In the genomic region with DNA sequence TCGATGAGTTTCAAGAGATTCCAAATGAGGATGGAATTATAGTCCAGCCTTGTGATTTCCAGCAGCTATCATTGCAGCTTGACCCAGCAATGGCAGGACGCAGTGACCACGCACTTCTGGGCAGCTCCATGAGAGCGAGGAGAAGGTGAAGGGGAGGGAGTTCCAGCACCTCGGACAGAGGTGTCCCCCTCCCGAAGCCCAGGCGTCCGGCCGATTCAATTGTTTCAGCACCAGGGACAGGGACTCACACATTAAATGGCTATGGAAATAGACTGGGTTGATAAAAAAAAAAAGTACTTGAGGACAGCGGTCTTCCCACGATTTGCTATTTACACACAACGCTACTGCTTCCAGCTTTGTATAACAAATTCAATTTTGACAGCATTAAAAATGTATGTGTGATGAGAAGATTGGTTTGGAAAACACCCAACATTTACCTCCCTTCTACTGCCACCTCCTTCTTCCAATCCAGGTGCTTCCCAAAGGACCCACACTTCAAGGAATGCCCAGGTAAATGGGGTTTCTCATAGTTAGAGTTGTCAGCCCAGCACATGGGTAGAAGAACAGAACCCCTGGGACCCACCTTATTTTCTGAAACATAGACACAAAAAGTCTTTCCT, we compare ENCODE assay signal across 1 cellular context.
TF ChIP-seq lines count a peak whose summit lies in the region.

No MANE protein-coding gene starts in this region.

TF ChIP-seq in HepG2, 621 proteins besides CTCF, POLR2A, EP300 and RAD21 (continued from another document and continues in another):
- TF ChIP-seq RFX5 (IDR thresholded peaks at IDR 0.05; ENCODE audit: low read depth, low read length) (no peak), MXD1 (CRISPR knock-in tag; IDR thresholded peaks at IDR 0.05) (peak; percentile 71; the same call in 1 of the 2 replicates), THAP9 (CRISPR knock-in tag; IDR thresholded peaks at IDR 0.05; ENCODE audit: borderline replicate concordance) (peak; percentile 62; the same call in 1 of the 2 replicates), ZNF180 (CRISPR knock-in tag; IDR thresholded peaks at IDR 0.05; ENCODE audit: borderline replicate concordance, low read depth) (peak; percentile 86; the same call in 1 of the 2 replicates), ZNF841 (CRISPR knock-in tag; IDR thresholded peaks at IDR 0.05; ENCODE audit: borderline replicate concordance) (peak; percentile 83; the same call in 1 of the 2 replicates), ZNF225 (CRISPR knock-in tag; IDR thresholded peaks at IDR 0.05) (peak; percentile 57; the same call in 1 of the 2 replicates), RCOR2 (CRISPR knock-in tag; IDR thresholded peaks at IDR 0.05) (no peak), RAD51 (IDR thresholded peaks at IDR 0.05; ENCODE audit: borderline replicate concordance) (no peak), KAT7 (CRISPR knock-in tag; IDR thresholded peaks at IDR 0.05; ENCODE audit: borderline replicate concordance) (no peak), NR2F2 (IDR thresholded peaks at IDR 0.05; ENCODE audit: borderline replicate concordance, low read depth) (no peak), ZFP36L1 (CRISPR knock-in tag; IDR thresholded peaks at IDR 0.05) (peak; percentile 96), CBX2 (IDR thresholded peaks at IDR 0.05; ENCODE audit: low read depth, low read length) (no peak), CBX2 (CRISPR knock-in tag; IDR thresholded peaks at IDR 0.05; ENCODE audit: low read depth) (no peak), ZFP36L2 (CRISPR knock-in tag; IDR thresholded peaks at IDR 0.05) (peak; percentile 98)
- TF ChIP-seq, protein P1, sequence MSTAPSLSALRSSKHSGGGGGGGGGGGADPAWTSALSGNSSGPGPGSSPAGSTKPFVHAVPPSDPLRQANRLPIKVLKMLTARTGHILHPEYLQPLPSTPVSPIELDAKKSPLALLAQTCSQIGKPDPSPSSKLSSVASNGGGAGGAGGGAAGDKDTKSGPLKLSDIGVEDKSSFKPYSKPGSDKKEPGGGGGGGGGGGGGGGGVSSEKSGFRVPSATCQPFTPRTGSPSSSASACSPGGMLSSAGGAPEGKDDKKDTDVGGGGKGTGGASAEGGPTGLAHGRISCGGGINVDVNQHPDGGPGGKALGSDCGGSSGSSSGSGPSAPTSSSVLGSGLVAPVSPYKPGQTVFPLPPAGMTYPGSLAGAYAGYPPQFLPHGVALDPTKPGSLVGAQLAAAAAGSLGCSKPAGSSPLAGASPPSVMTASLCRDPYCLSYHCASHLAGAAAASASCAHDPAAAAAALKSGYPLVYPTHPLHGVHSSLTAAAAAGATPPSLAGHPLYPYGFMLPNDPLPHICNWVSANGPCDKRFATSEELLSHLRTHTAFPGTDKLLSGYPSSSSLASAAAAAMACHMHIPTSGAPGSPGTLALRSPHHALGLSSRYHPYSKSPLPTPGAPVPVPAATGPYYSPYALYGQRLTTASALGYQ (CRISPR knock-in tag; IDR thresholded peaks at IDR 0.05), result 0 out of 2 replicates have a peak, but pooled peaks have one; percentile 72
- TF ChIP-seq, protein P2, sequence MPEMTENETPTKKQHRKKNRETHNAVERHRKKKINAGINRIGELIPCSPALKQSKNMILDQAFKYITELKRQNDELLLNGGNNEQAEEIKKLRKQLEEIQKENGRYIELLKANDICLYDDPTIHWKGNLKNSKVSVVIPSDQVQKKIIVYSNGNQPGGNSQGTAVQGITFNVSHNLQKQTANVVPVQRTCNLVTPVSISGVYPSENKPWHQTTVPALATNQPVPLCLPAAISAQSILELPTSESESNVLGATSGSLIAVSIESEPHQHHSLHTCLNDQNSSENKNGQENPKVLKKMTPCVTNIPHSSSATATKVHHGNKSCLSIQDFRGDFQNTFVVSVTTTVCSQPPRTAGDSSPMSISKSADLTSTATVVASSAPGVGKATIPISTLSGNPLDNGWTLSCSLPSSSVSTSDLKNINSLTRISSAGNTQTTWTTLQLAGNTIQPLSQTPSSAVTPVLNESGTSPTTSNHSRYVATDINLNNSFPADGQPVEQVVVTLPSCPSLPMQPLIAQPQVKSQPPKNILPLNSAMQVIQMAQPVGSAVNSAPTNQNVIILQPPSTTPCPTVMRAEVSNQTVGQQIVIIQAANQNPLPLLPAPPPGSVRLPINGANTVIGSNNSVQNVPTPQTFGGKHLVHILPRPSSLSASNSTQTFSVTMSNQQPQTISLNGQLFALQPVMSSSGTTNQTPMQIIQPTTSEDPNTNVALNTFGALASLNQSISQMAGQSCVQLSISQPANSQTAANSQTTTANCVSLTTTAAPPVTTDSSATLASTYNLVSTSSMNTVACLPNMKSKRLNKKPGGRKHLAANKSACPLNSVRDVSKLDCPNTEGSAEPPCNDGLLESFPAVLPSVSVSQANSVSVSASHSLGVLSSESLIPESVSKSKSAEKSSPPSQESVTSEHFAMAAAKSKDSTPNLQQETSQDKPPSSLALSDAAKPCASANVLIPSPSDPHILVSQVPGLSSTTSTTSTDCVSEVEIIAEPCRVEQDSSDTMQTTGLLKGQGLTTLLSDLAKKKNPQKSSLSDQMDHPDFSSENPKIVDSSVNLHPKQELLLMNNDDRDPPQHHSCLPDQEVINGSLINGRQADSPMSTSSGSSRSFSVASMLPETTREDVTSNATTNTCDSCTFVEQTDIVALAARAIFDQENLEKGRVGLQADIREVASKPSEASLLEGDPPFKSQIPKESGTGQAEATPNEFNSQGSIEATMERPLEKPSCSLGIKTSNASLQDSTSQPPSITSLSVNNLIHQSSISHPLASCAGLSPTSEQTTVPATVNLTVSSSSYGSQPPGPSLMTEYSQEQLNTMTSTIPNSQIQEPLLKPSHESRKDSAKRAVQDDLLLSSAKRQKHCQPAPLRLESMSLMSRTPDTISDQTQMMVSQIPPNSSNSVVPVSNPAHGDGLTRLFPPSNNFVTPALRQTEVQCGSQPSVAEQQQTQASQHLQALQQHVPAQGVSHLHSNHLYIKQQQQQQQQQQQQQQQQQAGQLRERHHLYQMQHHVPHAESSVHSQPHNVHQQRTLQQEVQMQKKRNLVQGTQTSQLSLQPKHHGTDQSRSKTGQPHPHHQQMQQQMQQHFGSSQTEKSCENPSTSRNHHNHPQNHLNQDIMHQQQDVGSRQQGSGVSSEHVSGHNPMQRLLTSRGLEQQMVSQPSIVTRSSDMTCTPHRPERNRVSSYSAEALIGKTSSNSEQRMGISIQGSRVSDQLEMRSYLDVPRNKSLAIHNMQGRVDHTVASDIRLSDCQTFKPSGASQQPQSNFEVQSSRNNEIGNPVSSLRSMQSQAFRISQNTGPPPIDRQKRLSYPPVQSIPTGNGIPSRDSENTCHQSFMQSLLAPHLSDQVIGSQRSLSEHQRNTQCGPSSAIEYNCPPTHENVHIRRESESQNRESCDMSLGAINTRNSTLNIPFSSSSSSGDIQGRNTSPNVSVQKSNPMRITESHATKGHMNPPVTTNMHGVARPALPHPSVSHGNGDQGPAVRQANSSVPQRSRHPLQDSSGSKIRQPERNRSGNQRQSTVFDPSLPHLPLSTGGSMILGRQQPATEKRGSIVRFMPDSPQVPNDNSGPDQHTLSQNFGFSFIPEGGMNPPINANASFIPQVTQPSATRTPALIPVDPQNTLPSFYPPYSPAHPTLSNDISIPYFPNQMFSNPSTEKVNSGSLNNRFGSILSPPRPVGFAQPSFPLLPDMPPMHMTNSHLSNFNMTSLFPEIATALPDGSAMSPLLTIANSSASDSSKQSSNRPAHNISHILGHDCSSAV (CRISPR knock-in tag; IDR thresholded peaks at IDR 0.05; ENCODE audit: borderline replicate concordance), result no peak
- TF ChIP-seq, protein P3, sequence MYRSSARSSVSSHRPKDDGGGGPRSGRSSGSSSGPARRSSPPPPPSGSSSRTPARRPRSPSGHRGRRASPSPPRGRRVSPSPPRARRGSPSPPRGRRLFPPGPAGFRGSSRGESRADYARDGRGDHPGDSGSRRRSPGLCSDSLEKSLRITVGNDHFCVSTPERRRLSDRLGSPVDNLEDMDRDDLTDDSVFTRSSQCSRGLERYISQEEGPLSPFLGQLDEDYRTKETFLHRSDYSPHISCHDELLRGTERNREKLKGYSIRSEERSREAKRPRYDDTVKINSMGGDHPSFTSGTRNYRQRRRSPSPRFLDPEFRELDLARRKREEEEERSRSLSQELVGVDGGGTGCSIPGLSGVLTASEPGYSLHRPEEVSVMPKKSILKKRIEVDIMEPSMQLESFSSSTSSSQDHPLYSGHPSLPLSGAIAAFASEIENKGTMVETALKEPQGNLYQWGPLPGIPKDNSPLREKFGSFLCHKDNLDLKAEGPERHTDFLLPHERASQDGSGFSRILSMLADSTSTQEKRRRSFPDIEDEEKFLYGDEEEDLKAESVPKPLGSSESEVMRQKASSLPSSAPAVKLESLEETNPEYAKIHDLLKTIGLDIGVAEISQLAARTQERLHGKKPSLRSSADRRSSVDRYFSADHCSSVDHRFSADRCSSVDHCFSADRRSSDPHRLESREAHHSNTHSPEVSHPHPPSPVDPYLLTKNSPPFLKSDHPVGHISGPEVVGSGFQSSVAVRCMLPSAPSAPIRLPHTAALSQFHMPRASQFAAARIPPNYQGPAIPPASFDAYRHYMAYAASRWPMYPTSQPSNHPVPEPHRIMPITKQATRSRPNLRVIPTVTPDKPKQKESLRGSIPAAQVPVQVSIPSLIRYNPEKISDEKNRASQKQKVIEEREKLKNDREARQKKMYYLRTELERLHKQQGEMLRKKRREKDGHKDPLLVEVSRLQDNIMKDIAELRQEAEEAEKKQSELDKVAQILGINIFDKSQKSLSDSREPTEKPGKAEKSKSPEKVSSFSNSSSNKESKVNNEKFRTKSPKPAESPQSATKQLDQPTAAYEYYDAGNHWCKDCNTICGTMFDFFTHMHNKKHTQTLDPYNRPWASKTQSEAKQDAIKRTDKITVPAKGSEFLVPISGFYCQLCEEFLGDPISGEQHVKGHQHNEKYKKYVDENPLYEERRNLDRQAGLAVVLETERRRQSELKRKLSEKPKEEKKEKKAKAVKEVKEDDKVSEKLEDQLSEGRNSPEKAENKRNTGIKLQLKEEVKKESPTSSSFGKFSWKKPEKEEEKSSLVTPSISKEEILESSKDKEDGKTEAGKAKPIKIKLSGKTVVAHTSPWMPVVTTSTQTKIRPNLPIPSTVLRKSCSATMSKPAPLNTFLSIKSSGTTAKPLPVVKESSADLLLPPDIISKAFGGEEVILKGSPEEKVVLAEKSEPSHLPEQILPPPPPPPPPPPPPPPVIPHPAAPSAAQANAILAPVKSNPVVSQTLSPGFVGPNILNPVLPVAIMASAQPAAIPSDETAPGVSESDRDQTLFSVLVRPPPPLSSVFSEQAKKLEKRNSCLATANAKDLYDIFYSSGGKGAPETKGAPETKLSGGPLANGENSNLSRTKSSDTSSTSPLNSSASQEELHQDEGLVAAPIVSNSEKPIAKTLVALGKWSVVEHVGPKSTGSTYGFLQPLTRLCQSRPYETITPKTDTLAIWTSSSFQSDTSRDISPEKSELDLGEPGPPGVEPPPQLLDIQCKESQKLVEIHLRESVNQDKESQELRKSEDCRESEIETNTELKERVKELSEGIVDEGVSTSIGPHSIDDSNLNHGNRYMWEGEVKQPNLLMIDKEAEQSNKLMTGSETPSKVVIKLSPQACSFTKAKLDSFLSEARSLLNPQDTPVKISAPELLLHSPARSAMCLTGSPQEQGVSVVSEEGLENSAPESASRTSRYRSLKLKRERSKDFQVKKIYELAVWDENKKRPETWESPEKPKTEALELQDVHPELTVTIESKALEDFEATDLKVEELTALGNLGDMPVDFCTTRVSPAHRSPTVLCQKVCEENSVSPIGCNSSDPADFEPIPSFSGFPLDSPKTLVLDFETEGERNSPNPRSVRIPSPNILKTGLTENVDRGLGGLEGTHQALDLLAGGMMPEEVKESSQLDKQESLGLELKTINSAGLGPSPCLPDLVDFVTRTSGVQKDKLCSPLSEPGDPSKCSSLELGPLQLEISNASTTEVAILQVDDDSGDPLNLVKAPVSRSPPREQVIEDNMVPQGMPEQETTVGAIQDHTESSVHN (CRISPR knock-in tag; IDR thresholded peaks at IDR 0.05), result no peak; the same call in 1 of the 2 replicates
- TF ChIP-seq, protein P4, sequence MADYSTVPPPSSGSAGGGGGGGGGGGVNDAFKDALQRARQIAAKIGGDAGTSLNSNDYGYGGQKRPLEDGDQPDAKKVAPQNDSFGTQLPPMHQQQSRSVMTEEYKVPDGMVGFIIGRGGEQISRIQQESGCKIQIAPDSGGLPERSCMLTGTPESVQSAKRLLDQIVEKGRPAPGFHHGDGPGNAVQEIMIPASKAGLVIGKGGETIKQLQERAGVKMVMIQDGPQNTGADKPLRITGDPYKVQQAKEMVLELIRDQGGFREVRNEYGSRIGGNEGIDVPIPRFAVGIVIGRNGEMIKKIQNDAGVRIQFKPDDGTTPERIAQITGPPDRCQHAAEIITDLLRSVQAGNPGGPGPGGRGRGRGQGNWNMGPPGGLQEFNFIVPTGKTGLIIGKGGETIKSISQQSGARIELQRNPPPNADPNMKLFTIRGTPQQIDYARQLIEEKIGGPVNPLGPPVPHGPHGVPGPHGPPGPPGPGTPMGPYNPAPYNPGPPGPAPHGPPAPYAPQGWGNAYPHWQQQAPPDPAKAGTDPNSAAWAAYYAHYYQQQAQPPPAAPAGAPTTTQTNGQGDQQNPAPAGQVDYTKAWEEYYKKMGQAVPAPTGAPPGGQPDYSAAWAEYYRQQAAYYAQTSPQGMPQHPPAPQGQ (CRISPR knock-in tag; IDR thresholded peaks at IDR 0.05; ENCODE audit: borderline replicate concordance), result no peak
- TF ChIP-seq, protein P5, sequence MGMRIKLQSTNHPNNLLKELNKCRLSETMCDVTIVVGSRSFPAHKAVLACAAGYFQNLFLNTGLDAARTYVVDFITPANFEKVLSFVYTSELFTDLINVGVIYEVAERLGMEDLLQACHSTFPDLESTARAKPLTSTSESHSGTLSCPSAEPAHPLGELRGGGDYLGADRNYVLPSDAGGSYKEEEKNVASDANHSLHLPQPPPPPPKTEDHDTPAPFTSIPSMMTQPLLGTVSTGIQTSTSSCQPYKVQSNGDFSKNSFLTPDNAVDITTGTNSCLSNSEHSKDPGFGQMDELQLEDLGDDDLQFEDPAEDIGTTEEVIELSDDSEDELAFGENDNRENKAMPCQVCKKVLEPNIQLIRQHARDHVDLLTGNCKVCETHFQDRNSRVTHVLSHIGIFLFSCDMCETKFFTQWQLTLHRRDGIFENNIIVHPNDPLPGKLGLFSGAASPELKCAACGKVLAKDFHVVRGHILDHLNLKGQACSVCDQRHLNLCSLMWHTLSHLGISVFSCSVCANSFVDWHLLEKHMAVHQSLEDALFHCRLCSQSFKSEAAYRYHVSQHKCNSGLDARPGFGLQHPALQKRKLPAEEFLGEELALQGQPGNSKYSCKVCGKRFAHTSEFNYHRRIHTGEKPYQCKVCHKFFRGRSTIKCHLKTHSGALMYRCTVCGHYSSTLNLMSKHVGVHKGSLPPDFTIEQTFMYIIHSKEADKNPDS (CRISPR knock-in tag; IDR thresholded peaks at IDR 0.05), result no peak
